10 cellular contexts compared by ENCODE assay signal in genomic region chr19:42051166-42052115, GRCh38. TPM values are rescaled to one million over a fixed set of nuclear protein-coding genes. Genes with fewer than 3 reads are reported as not detected.
DNase-seq lines count a peak whose midpoint lies in the region; ATAC-seq and TF ChIP-seq lines count a peak whose summit lies in the region.
"Had no signal": no experiment of that assay in that cellular context is flagged by ENCODE, and none has a peak within 500 bp of the region (broad histone marks: within the 10 kb centered on the region; RNA-seq: fewer than 3 reads in every experiment).

No MANE protein-coding gene starts in this region.

- no peak overlapping the region for H3K4me3 ChIP-seq in coronary artery

- H3K9me3 Mint-ChIP-seq in activated CD4-positive, alpha-beta T cell treated with anti-CD3 and anti-CD28 coated beads, Interleukin-2, amount 10 ng/mL, durations not matched to agents 24 days and 14 days = no peaks in the 10 kb centered on the region

- TF ChIP-seq CTCF in GM20000 (IDR thresholded peaks at IDR 0.05; ENCODE audit: extremely low read depth, missing control alignments) (no peak), coronary artery (IDR thresholded peaks at IDR 0.05) (no peak)

- H3K27ac Mint-ChIP-seq in activated CD4-positive, alpha-beta T cell treated with anti-CD3 and anti-CD28 coated beads, Interleukin-2, amount 10 ng/mL, durations not matched to agents 24 days and 14 days = peak overlapping the region; percentile 74
- H3K27ac Mint-ChIP-seq: B cell had no signal

- H3K4me1 Mint-ChIP-seq in activated CD4-positive, alpha-beta T cell treated with anti-CD3 and anti-CD28 coated beads, Interleukin-2, amount 10 ng/mL, durations not matched to agents 24 days and 14 days = peaks cover 13% of the 10 kb centered on the region

- no peaks in the 10 kb centered on the region for H3K36me3 Mint-ChIP-seq in activated CD4-positive, alpha-beta T cell treated with anti-CD3 and anti-CD28 coated beads, Interleukin-2, amount 10 ng/mL, durations not matched to agents 24 days and 14 days (ENCODE audit: low read depth)

- H3K27me3 Mint-ChIP-seq in activated CD4-positive, alpha-beta T cell treated with anti-CD3 and anti-CD28 coated beads, Interleukin-2, amount 10 ng/mL, durations not matched to agents 24 days and 14 days = no peaks in the 10 kb centered on the region

- no peak overlapping the region for H3K4me3 Mint-ChIP-seq in activated CD4-positive, alpha-beta T cell treated with anti-CD3 and anti-CD28 coated beads, Interleukin-2, amount 10 ng/mL, durations not matched to agents 24 days and 14 days
- H3K4me3 Mint-ChIP-seq: B cell had no signal

- intact Hi-C loops in activated CD4-positive, alpha-beta T cell treated with anti-CD3 and anti-CD28 coated beads, Interleukin-2, amount 10 ng/mL, durations not matched to agents 24 days and 14 days (cut with micrococcal nuclease) = no loop called here

- no peak for ATAC-seq in GM21423 (IDR thresholded peaks at IDR 0.05; ENCODE audit: unreplicated experiment)

- no peak for DNase-seq in activated CD4-positive, alpha-beta T cell treated with anti-CD3 and anti-CD28 coated beads, Interleukin-2, amount 10 ng/mL, durations not matched to agents 24 days and 14 days
- no peak for DNase-seq in activated CD4-positive, alpha-beta T cell treated with anti-CD3 and anti-CD28 coated beads for 1 hour
- DNase-seq in HT-29 (ENCODE audit: low spot score) (peak; percentile 31), amniotic epithelial cell (ENCODE audit: low read depth) (peak; percentile 6), GM20000 (ENCODE audit: low spot score) (no peak), coronary artery (ENCODE audit: low spot score) (no peak)
- DNase-seq in stimulated activated CD4-positive, alpha-beta T cell treated with anti-CD3 and anti-CD28 coated beads, Interleukin-1b, Interleukin-23, amount 100 ng/mL, for 48 hours = peak; percentile 74
- DNase-seq: midbrain had no signal

- no peak overlapping the region for H3K27ac ChIP-seq in coronary artery

RNA-seq across cellular contexts. Expression of gene GRIK5, which starts 18.6 kb away (rescaled TPM):
- 3.9 and 4.9 TPM in 2 replicates for total RNA-seq in activated CD4-positive, alpha-beta T cell treated with anti-CD3 and anti-CD28 coated beads, Interleukin-2, amount 10 ng/mL, durations not matched to agents 24 days and 14 days
- total RNA-seq in HT-29 (2014; rRNA removed; shearing (Covaris generic)) = 0.21 TPM in 1 of 2 replicates, not detected in the other

RNA-seq across cellular contexts. Expression of gene ZNF574, which starts 24.5 kb away (rescaled TPM):
- 16.7 and 18.5 TPM in 2 replicates for total RNA-seq in activated CD4-positive, alpha-beta T cell treated with anti-CD3 and anti-CD28 coated beads, Interleukin-2, amount 10 ng/mL, durations not matched to agents 24 days and 14 days
- total RNA-seq in HT-29 (2014; rRNA removed; shearing (Covaris generic)) = 44.5 and 48.5 TPM in 2 replicates

RNA-seq across cellular contexts. Expression of gene ATP1A3, which starts 57.4 kb away (rescaled TPM):
- total RNA-seq in activated CD4-positive, alpha-beta T cell treated with anti-CD3 and anti-CD28 coated beads, Interleukin-2, amount 10 ng/mL, durations not matched to agents 24 days and 14 days = 0.68 and 1.2 TPM in 2 replicates
- 0.10 and 0.66 TPM in 2 replicates for total RNA-seq in HT-29 (2014; rRNA removed; shearing (Covaris generic))

Comparison
In these comparisons a context has a peak if more than half of its experiments do, and no peak if none do; other contexts are left out.
1. DNase-seq: peak in HT-29 (single experiment), amniotic epithelial cell (single experiment) and stimulated activated CD4-positive, alpha-beta T cell treated with anti-CD3 and anti-CD28 coated beads, Interleukin-1b, Interleukin-23, amount 100 ng/mL, for 48 hours (single experiment); none in activated CD4-positive, alpha-beta T cell treated with anti-CD3 and anti-CD28 coated beads, Interleukin-2, amount 10 ng/mL, durations not matched to agents 24 days and 14 days (single experiment), activated CD4-positive, alpha-beta T cell treated with anti-CD3 and anti-CD28 coated beads for 1 hour (single experiment), GM20000 (single experiment) and coronary artery (single experiment).